ENCODE assay signal across 25 cellular contexts in the genomic region with DNA sequence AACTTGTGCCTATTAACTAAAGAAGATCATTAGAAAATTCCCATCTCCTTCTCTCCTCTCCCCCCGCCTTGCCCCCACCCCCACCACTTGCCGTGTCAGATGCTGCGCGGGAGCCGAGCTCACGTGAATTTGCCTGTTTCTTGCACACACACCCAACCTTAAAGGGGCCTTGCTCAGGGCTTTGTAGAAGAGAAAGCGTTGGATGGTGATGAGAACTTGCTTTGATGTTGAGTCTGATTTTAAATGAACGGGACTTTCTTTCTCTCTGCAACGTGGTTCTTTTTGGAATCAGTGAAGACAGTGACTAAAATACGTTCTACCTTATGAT.
"Had no signal": no experiment of that assay in that cellular context is flagged by ENCODE, and none has a peak within 500 bp of the region (broad histone marks: within the 10 kb centered on the region; RNA-seq: fewer than 3 reads in every experiment).

No MANE protein-coding gene starts in this region.

- H3K36me3 Mint-ChIP-seq: immature natural killer cell; mesothelial cell of epicardium; naive B cell; stimulated activated memory B cell treated with anti-CD40 and anti-IgM and Interleukin-4, amounts not matched to agents 10 μg/mL and 1 μg/mL and 100 μg/mL, for 72 hours had no signal

- H3K4me3 ChIP-seq: left ventricle myocardium inferior, lung, pancreas, prostate gland, right lobe of liver, smooth muscle cell, thoracic aorta, tibial artery, upper lobe of right lung had no signal

- H3K27me3 ChIP-seq: pancreas, right lobe of liver, upper lobe of right lung had no signal

- H3K4me3 Mint-ChIP-seq: immature natural killer cell; mesothelial cell of epicardium; naive B cell; nephron; neural crest cell; stimulated activated memory B cell treated with anti-CD40 and anti-IgM and Interleukin-4, amounts not matched to agents 10 μg/mL and 1 μg/mL and 100 μg/mL, for 72 hours; stimulated activated naive CD8-positive, alpha-beta T cell treated with anti-CD3 and anti-CD28 coated beads, Interleukin-15, amount 100 ng/mL, for 72 hours had no signal

- H3K27ac Mint-ChIP-seq: immature natural killer cell; mesothelial cell of epicardium; naive B cell; nephron; stimulated activated memory B cell treated with anti-CD40 and anti-IgM and Interleukin-4, amounts not matched to agents 10 μg/mL and 1 μg/mL and 100 μg/mL, for 72 hours; stimulated activated naive CD8-positive, alpha-beta T cell treated with anti-CD3 and anti-CD28 coated beads, Interleukin-15, amount 100 ng/mL, for 72 hours had no signal

- H3K27me3 Mint-ChIP-seq: stimulated activated naive CD8-positive, alpha-beta T cell treated with anti-CD3 and anti-CD28 coated beads, Interleukin-15, amount 100 ng/mL, for 72 hours had no signal

- H3K4me1 ChIP-seq: left ventricle myocardium inferior, pancreas, prostate gland, right lobe of liver, tibial artery, upper lobe of right lung had no signal

- H3K9me3 ChIP-seq: left ventricle myocardium inferior, pancreas, prostate gland, right lobe of liver, thoracic aorta, tibial artery, upper lobe of right lung had no signal

- H3K4me1 Mint-ChIP-seq: immature natural killer cell; naive B cell; stimulated activated memory B cell treated with anti-CD40 and anti-IgM and Interleukin-4, amounts not matched to agents 10 μg/mL and 1 μg/mL and 100 μg/mL, for 72 hours had no signal

- DNase-seq: immature natural killer cell; kidney; left ventricle myocardium inferior; mesendoderm; naive B cell; pancreas; posterior cingulate gyrus; right lobe of liver; stimulated activated CD4-positive, alpha-beta T cell treated with anti-CD3 and anti-CD28 coated beads, Interleukin-1b, Interleukin-23, amount 100 ng/mL, for 48 hours; stimulated activated CD4-positive, alpha-beta T cell treated with anti-CD3 and anti-CD28 coated beads, Interleukin-2, amount 100 ng/mL, for 48 hours; stimulated activated CD4-positive, alpha-beta T cell treated with anti-CD3 and anti-CD28 coated beads, Interleukin-4, amount 100 ng/mL, for 4 hours; stimulated activated CD8-positive, alpha-beta memory T cell treated with anti-CD3 and anti-CD28 coated beads, Interleukin-4, amount 100 ng/mL, for 48 hours; stimulated activated naive CD4-positive, alpha-beta T cell treated with Interleukin-2 at 50 U/mL for 16 hours; stimulated activated naive CD8-positive, alpha-beta T cell treated with anti-CD3 and anti-CD28 coated beads, Interleukin-15, amount 100 ng/mL, for 72 hours; tibial artery; trophoblast cell; upper lobe of right lung had no signal

- H3K4me2 ChIP-seq: smooth muscle cell had no signal

- H3K36me3 ChIP-seq: left ventricle myocardium inferior, pancreas, prostate gland, right lobe of liver, thoracic aorta, tibial artery, upper lobe of right lung had no signal

- H3K27ac ChIP-seq: left ventricle myocardium inferior, pancreas, prostate gland, right lobe of liver, thoracic aorta, tibial artery, upper lobe of right lung had no signal

- H3K9me3 Mint-ChIP-seq: immature natural killer cell; mesothelial cell of epicardium; naive B cell; nephron; neural crest cell; stimulated activated memory B cell treated with anti-CD40 and anti-IgM and Interleukin-4, amounts not matched to agents 10 μg/mL and 1 μg/mL and 100 μg/mL, for 72 hours; stimulated activated naive CD8-positive, alpha-beta T cell treated with anti-CD3 and anti-CD28 coated beads, Interleukin-15, amount 100 ng/mL, for 72 hours had no signal

- ATAC-seq: pancreas; right lobe of liver; stimulated activated memory B cell treated with anti-CD40 and anti-IgM and Interleukin-4, amounts not matched to agents 10 μg/mL and 1 μg/mL and 100 μg/mL, for 72 hours; stimulated activated naive CD8-positive, alpha-beta T cell treated with anti-CD3 and anti-CD28 coated beads, Interleukin-15, amount 100 ng/mL, for 72 hours; upper lobe of right lung had no signal
